In the genomic region with DNA sequence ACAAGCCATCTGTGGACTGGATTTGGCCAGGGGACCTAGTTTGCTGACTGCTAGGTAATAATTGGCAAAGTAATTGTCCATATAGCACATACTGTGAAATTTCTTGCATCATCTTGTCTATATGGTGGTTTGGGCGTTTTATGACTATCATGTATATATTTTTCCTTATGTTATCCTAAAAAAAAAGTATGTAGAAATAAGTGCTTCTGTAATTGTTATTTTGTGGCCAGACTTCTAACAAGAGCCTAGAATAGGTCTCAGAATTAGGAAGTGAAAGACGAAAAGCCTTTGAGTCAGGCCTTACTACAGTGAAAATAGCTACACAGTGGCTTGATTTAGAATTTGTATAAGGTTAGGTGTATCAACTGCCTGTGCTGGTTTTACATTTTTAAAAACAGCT, we compare ENCODE assay signal across 10 cellular contexts. TPM values are rescaled to one million over a fixed set of nuclear protein-coding genes. Genes with fewer than 3 reads are reported as not detected.
DNase-seq lines count a peak whose midpoint lies in the region; ATAC-seq and TF ChIP-seq lines count a peak whose summit lies in the region.
"Had no signal": no experiment of that assay in that cellular context is flagged by ENCODE, and none has a peak within 500 bp of the region (broad histone marks: within the 10 kb centered on the region; RNA-seq: fewer than 3 reads in every experiment).

No MANE protein-coding gene starts in this region.

- H3K9me3 Mint-ChIP-seq in naive thymus-derived CD4-positive, alpha-beta T cell: peaks cover 0 to 6% (median 0%) of the 10 kb centered on the region in 11 donors
- H3K9me3 Mint-ChIP-seq: effector memory CD8-positive, alpha-beta T cell; nephron had no signal

- H3K4me1 Mint-ChIP-seq in naive thymus-derived CD4-positive, alpha-beta T cell: peaks cover 30 to 77% (median 65%) of the 10 kb centered on the region in 7 donors

- no peak overlapping the region for H3K27ac ChIP-seq in HEK293 (ENCODE audit: extremely low read depth, low read depth, low read length)
- H3K27ac ChIP-seq in KMS-11: peak overlapping the region; percentile 97
- H3K27ac ChIP-seq in naive thymus-derived CD4-positive, alpha-beta T cell (ENCODE audit: low read depth, low read length): no peak overlapping the region
- no peak overlapping the region for H3K27ac ChIP-seq in colonic mucosa

- H3K27me3 ChIP-seq in KMS-11 (ENCODE audit: insufficient read depth, low read depth) (no peaks in the 10 kb centered on the region), colonic mucosa (no peaks in the 10 kb centered on the region)
- no peaks in the 10 kb centered on the region for H3K27me3 ChIP-seq in naive thymus-derived CD4-positive, alpha-beta T cell (ENCODE audit: control insufficient read depth in 2 of 2, insufficient read depth in 2 of 2, low read length in 2 of 2)

- intact Hi-C loops in naive thymus-derived CD4-positive, alpha-beta T cell (cut with micrococcal nuclease): loop anchor here (5.0 to 10.0 kb wide), 8 partner anchors 167 to 1145 kb away; partner anchors contain the start of genes LPAR6 (in 2 of the 2), RCBTB1 (in 2 of the 2), EBPL (in 1 of the 2) and RB1 (in 1 of the 2)
- intact Hi-C loops in colonic mucosa (cut with DNase I): no loop called here

- POLR2A ChIA-PET in HEK293 (lab: Yijun Ruan, JAX): no interaction called here
- POLR2A ChIA-PET in naive thymus-derived CD4-positive, alpha-beta T cell (lab: Charles Lee): interaction anchor here (1.7 kb wide), 1 partner anchor 464 kb away, joined by 3 read pairs; the partner anchor contains the start of genes CAB39L and SETDB2

- no peak overlapping the region for H2AFZ ChIP-seq in KMS-11 (ENCODE audit: low read depth)

- H3K4me1 ChIP-seq in HEK293 (ENCODE audit: control insufficient read depth, insufficient read depth, low read length): peaks cover 16% of the 10 kb centered on the region; the same call in 1 of the 2 replicates
- H3K4me1 ChIP-seq in KMS-11 (ENCODE audit: low read depth, poor library complexity, severe bottlenecking): peaks cover 38% of the 10 kb centered on the region
- H3K4me1 ChIP-seq in naive thymus-derived CD4-positive, alpha-beta T cell (ENCODE audit: control insufficient read depth in 2 of 2, insufficient read depth in 2 of 2, low read length in 2 of 2): peaks cover 10 to 23% of the 10 kb centered on the region in 2 donors
- H3K4me1 ChIP-seq in colonic mucosa: peaks cover 3% of the 10 kb centered on the region

- peak; percentile 49 for ATAC-seq in GM18861 (IDR thresholded peaks at IDR 0.05; ENCODE audit: unreplicated experiment)
- no peak for ATAC-seq in naive thymus-derived CD4-positive, alpha-beta T cell
- ATAC-seq: effector memory CD8-positive, alpha-beta T cell had no signal

- H3K79me2 ChIP-seq in KMS-11 (ENCODE audit: insufficient read depth, low read depth): peaks cover 82% of the 10 kb centered on the region

- peak overlapping the region; percentile 88; the same call in 1 of the 2 replicates for H3K9ac ChIP-seq in KMS-11
- H3K9ac ChIP-seq in colonic mucosa (ENCODE audit: low read depth in 2 of 2, low read length in 2 of 2): no peak overlapping the region

- no peaks in the 10 kb centered on the region for H3K9me3 ChIP-seq in HEK293 (ENCODE audit: control insufficient read depth, insufficient read depth, low read depth, low read length)
- H3K9me3 ChIP-seq in naive thymus-derived CD4-positive, alpha-beta T cell (ENCODE audit: control insufficient read depth in 2 of 3, low read length in 3 of 3): no peaks in the 10 kb centered on the region
- H3K9me3 ChIP-seq in colonic mucosa: no peaks in the 10 kb centered on the region

- DNase-seq in naive thymus-derived CD4-positive, alpha-beta T cell: no peak
- DNase-seq in SW 1271 (lab: John Stamatoyannopoulos, UW) (no peak), DMS153 (lab: John Stamatoyannopoulos, UW) (no peak), A172 (ENCODE audit: low spot score) (no peak), colonic mucosa (no peak)
- DNase-seq: effector memory CD8-positive, alpha-beta T cell had no signal

- TF ChIP-seq CTCF in HEK293 (tag by site-specific recombination; IDR thresholded peaks at IDR 0.05) (no peak), KMS-11 (conservative IDR thresholded peaks at IDR 0.05; ENCODE audit: low read depth, low read length) (no peak), colonic mucosa (IDR thresholded peaks at IDR 0.05) (no peak)

- H3K27ac Mint-ChIP-seq in naive thymus-derived CD4-positive, alpha-beta T cell: no peak overlapping the region
- H3K27ac Mint-ChIP-seq: nephron had no signal

- H4K20me1 ChIP-seq in KMS-11 (ENCODE audit: insufficient read depth): no peaks in the 10 kb centered on the region

- peak overlapping the region in 6 of 10 donors; percentile 13 to 98 (median 20) for H3K4me3 Mint-ChIP-seq in naive thymus-derived CD4-positive, alpha-beta T cell

- H3K36me3 ChIP-seq in HEK293 (ENCODE audit: control insufficient read depth in 2 of 2, insufficient read depth in 1 of 2, low read length in 2 of 2) (no peaks in the 10 kb centered on the region), KMS-11 (ENCODE audit: insufficient read depth) (no peaks in the 10 kb centered on the region), colonic mucosa (no peaks in the 10 kb centered on the region)
- H3K36me3 ChIP-seq in naive thymus-derived CD4-positive, alpha-beta T cell (ENCODE audit: control insufficient read depth in 2 of 3, insufficient read depth in 3 of 3, low read length in 3 of 3): peaks cover 0 to 5% (median 0%) of the 10 kb centered on the region in 3 experiments

- H3K4me3 ChIP-seq in HEK293 (ENCODE audit: low read depth, low read length) (no peak overlapping the region), KMS-11 (IDR thresholded peaks at IDR 0.05; ENCODE audit: insufficient read depth, low read depth, low read length) (no peak overlapping the region), colonic mucosa (no peak overlapping the region)
- H3K4me3 ChIP-seq in naive thymus-derived CD4-positive, alpha-beta T cell (ENCODE audit: low read length): no peak overlapping the region

- peaks cover 0 to 15% (median 4%) of the 10 kb centered on the region in 5 donors for H3K36me3 Mint-ChIP-seq in naive thymus-derived CD4-positive, alpha-beta T cell

- H3K27me3 Mint-ChIP-seq in naive thymus-derived CD4-positive, alpha-beta T cell: no peaks in the 10 kb centered on the region
- H3K27me3 Mint-ChIP-seq: effector memory CD8-positive, alpha-beta T cell had no signal

- CTCF ChIA-PET in HEK293 (lab: Yijun Ruan, JAX): no interaction called here
- CTCF ChIA-PET in naive thymus-derived CD4-positive, alpha-beta T cell (lab: Charles Lee): interaction anchor here (1.3 kb wide), 1 partner anchor 8 kb away, joined by 3 read pairs; no protein-coding TSS in a partner anchor

- H3K4me2 ChIP-seq in KMS-11: peak overlapping the region; percentile 92

TF ChIP-seq in HEK293, 187 proteins besides CTCF, POLR2A, EP300 and RAD21 (continues in another document):
- TF ChIP-seq ZSCAN5A (tag by site-specific recombination; IDR thresholded peaks at IDR 0.05) (no peak), ZSCAN23 (tag by site-specific recombination; IDR thresholded peaks at IDR 0.05) (no peak), KLF16 (tag by site-specific recombination; IDR thresholded peaks at IDR 0.05) (no peak), AEBP2 (tag by site-specific recombination; IDR thresholded peaks at IDR 0.05; ENCODE audit: borderline replicate concordance) (no peak), ZNF529 (tag by site-specific recombination; IDR thresholded peaks at IDR 0.05; ENCODE audit: insufficient replicate concordance) (no peak), ZNF37A (tag by site-specific recombination; IDR thresholded peaks at IDR 0.05) (no peak)
- TF ChIP-seq, protein P1, sequence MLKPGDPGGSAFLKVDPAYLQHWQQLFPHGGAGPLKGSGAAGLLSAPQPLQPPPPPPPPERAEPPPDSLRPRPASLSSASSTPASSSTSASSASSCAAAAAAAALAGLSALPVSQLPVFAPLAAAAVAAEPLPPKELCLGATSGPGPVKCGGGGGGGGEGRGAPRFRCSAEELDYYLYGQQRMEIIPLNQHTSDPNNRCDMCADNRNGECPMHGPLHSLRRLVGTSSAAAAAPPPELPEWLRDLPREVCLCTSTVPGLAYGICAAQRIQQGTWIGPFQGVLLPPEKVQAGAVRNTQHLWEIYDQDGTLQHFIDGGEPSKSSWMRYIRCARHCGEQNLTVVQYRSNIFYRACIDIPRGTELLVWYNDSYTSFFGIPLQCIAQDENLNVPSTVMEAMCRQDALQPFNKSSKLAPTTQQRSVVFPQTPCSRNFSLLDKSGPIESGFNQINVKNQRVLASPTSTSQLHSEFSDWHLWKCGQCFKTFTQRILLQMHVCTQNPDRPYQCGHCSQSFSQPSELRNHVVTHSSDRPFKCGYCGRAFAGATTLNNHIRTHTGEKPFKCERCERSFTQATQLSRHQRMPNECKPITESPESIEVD (tag by site-specific recombination; IDR thresholded peaks at IDR 0.05): peak; percentile 61; the same call in 1 of the 2 replicates

RNA-seq across cellular contexts. Expression of gene FNDC3A, which starts 4.2 kb away (rescaled TPM):
- total RNA-seq in naive thymus-derived CD4-positive, alpha-beta T cell: 10 to 100 TPM; 34.2 to 46.4 (median 39.1) TPM
- polyA plus RNA-seq in naive thymus-derived CD4-positive, alpha-beta T cell: 10 to 100 TPM; 12.0 to 12.2 TPM
- total RNA-seq in A172 (2014; rRNA removed; shearing (Covaris generic)): 28.5 and 31.5 TPM in 2 replicates
- total RNA-seq in colonic mucosa: 10 to 100 TPM; 33.9 to 55.3 TPM
